11 cellular contexts compared by ENCODE assay signal in the genomic region with DNA sequence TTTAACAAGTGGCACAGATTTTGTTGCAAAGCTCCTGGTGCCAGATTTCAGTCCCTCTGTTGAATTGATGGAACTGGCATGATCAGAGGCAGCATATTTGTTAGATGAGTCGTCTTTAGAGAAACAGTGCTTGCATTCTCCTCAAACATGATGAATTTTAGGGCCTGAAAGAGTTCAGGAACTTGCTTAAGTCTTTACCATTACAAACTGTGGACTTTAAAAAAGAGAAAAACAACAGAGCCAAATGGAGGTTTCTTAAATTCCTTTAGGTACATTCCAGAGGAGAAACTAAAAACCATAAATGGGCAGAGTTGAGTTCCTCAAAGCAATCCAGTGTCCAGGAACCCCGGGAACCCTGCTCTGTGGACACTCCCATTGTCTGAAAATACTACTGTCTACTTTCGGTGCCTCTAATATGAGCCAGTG. TPM values are rescaled to one million over a fixed set of nuclear protein-coding genes. Genes with fewer than 3 reads are reported as not detected.
A peak's percentile ranks its signal among the peaks of the same experiment; 100 is the strongest.
DNase-seq lines count a peak whose midpoint lies in the region; ATAC-seq, FAIRE-seq and TF ChIP-seq lines count a peak whose summit lies in the region.
"Had no signal": no experiment of that assay in that cellular context is flagged by ENCODE, and none has a peak within 500 bp of the region (broad histone marks: within the 10 kb centered on the region; RNA-seq: fewer than 3 reads in every experiment).

No MANE protein-coding gene starts in this region.

- H3K27me3 ChIP-seq in HepG2 (ENCODE audit: control insufficient read depth in 1 of 2, insufficient read depth in 2 of 2, low read length in 2 of 2) (no peaks in the 10 kb centered on the region; a peak in 1 of 5 replicates), right lobe of liver (no peaks in the 10 kb centered on the region), uterus (no peaks in the 10 kb centered on the region), spleen (replicated peaks in 1 of 7) (no peaks in the 10 kb centered on the region)

- H3K9me3 Mint-ChIP-seq in MCF 10A (ENCODE audit: unreplicated experiment): no peaks in the 10 kb centered on the region

- WGBS in HepG2 (ENCODE audit: low lambda C conversion rate): 58% methylated on average over 3 of the region's 3 CpGs
- 84% methylated on average over 3 of the region's 3 CpGs for WGBS in right lobe of liver (ENCODE audit: insufficient coverage, low coverage, low lambda C conversion rate, missing lambda C conversion rate)
- 36 to 55% methylated on average over 3 of the region's 3 CpGs for WGBS in lower leg skin, 2 donors
- WGBS in spleen, 5 donors: 75 to 92% (median 86%) methylated on average over 3 of the region's 3 CpGs

- POLR2A ChIA-PET in HepG2 (lab: Yijun Ruan, JAX) (no interaction called here), MCF 10A (lab: Yijun Ruan, JAX) (interaction anchor here (0.8 kb wide), 1 partner anchor 18 kb away, joined by 5 read pairs; no protein-coding TSS in a partner anchor)

- H3K27ac Mint-ChIP-seq in MCF 10A (ENCODE audit: low read depth, unreplicated experiment): peak overlapping the region; percentile 74
- H3K27ac Mint-ChIP-seq: B cell had no signal

- no peak for TF ChIP-seq EP300 in HepG2 (IDR thresholded peaks at IDR 0.05; ENCODE audit: low read depth in 2 of 2, low read length in 2 of 2)
- TF ChIP-seq EP300 in HepG2 (CRISPR knock-in tag; IDR thresholded peaks at IDR 0.05; ENCODE audit: borderline replicate concordance): no peak

- H3K4me1 ChIP-seq in HepG2 (ENCODE audit: insufficient read depth, low read length) (peaks cover 35% of the 10 kb centered on the region), right lobe of liver (peaks cover 0 to 4% (median 0%) of the 10 kb centered on the region in 4 donors), uterus (peaks cover 0 to 5% of the 10 kb centered on the region in 2 donors), spleen (peaks cover 0 to 36% (median 14%) of the 10 kb centered on the region in 6 donors)

- FAIRE-seq in HepG2 (lab: Jason Lieb, UNC): no peak

- in situ Hi-C loops in HepG2 (cut with HindIII; ENCODE audit: extremely low pct_ligation_motif_present, low pct_unique_long_range_greater_than_20kb): no loop called here

- H3K4me3 ChIP-seq in HepG2 (replicated peaks in 1 of 3; ENCODE audit: insufficient read depth in 1 of 3, low read depth in 2 of 3, low read length in 3 of 3) (no peak overlapping the region), right lobe of liver (no peak overlapping the region), uterus (no peak overlapping the region), lower leg skin (ENCODE audit: low read depth, poor library complexity, severe bottlenecking) (no peak overlapping the region), spleen (no peak overlapping the region)

- no peaks in the 10 kb centered on the region for H3K27me3 Mint-ChIP-seq in MCF 10A (ENCODE audit: insufficient read depth, unreplicated experiment)
- H3K27me3 Mint-ChIP-seq: B cell had no signal

- H4K20me1 ChIP-seq in HepG2 (ENCODE audit: insufficient read depth, low read length): no peaks in the 10 kb centered on the region

- peaks cover 22% of the 10 kb centered on the region for H3K36me3 Mint-ChIP-seq in MCF 10A (ENCODE audit: insufficient read depth, unreplicated experiment)

- peak; percentile 78 for DNase-seq in HepG2 (ENCODE audit: low spot score)
- no peak for DNase-seq in right lobe of liver
- peak; percentile 49 for DNase-seq in MCF 10A (ENCODE audit: unreplicated experiment)
- peak; percentile 83 for DNase-seq in kidney glomerular epithelial cell (lab: John Stamatoyannopoulos, UW)
- no peak for DNase-seq in uterus
- DNase-seq in lower leg skin (ENCODE audit: low spot score in 2 of 2): no peak
- no peak for DNase-seq in spleen
- no peak for DNase-seq in activated CD4-positive, alpha-beta T cell treated with anti-CD3 and anti-CD28 coated beads for 1 hour
- DNase-seq: SHP77 treated with DMSO at 0.1 percent for 48 hours; stimulated activated CD4-positive, alpha-beta T cell treated with anti-CD3 and anti-CD28 coated beads, Interleukin-12 subunit alpha, Interleukin-12 subunit beta, amount 100 ng/mL, for 4 hours had no signal

- no peak for TF ChIP-seq CTCF in HepG2 (CRISPR knock-in tag; IDR thresholded peaks at IDR 0.05)
- no peak for TF ChIP-seq CTCF in right lobe of liver (IDR thresholded peaks at IDR 0.05)
- no peak for TF ChIP-seq CTCF in MCF 10A (IDR thresholded peaks at IDR 0.05; ENCODE audit: unreplicated experiment)
- no peak for TF ChIP-seq CTCF in uterus (IDR thresholded peaks at IDR 0.05)
- TF ChIP-seq CTCF in lower leg skin (IDR thresholded peaks at IDR 0.05): no peak
- no peak for TF ChIP-seq CTCF in spleen (IDR thresholded peaks at IDR 0.05 in 8 of 11, conservative IDR thresholded peaks at IDR 0.05 in 3 of 11)

- CTCF ChIA-PET in HepG2 (lab: Yijun Ruan, JAX; ENCODE audit: low intra/inter-chr PET ratio, low total read pairs): no interaction called here
- CTCF ChIA-PET in MCF 10A (lab: Yijun Ruan, JAX): no interaction called here

- ATAC-seq in HepG2 (no peak), right lobe of liver (no peak)

- peaks cover 48% of the 10 kb centered on the region for H3K4me1 Mint-ChIP-seq in MCF 10A (ENCODE audit: insufficient read depth, unreplicated experiment)

- TSS peak; percentile 27 for BruUV-seq in HepG2 (replicated peaks; lab: Mats Ljungman, UMichigan)
- TSS peak; percentile 7 for BruUV-seq in MCF 10A (replicated peaks; lab: Mats Ljungman, UMichigan)

- peaks cover 4% of the 10 kb centered on the region for H3K79me2 ChIP-seq in HepG2 (ENCODE audit: insufficient read depth, low read length)

- H3K27ac ChIP-seq in HepG2 (ENCODE audit: extremely low read length, insufficient read depth, low read length): peak overlapping the region; percentile 7
- no peak overlapping the region for H3K27ac ChIP-seq in right lobe of liver
- peak overlapping the region; percentile 35 to 51 for H3K27ac ChIP-seq in uterus
- H3K27ac ChIP-seq in spleen: no peak overlapping the region

- no peak for TF ChIP-seq POLR2A in HepG2 (IDR thresholded peaks at IDR 0.05; ENCODE audit: insufficient read depth in 1 of 2, low read depth in 2 of 2, low read length in 2 of 2)
- no peak for TF ChIP-seq POLR2A in right lobe of liver (IDR thresholded peaks at IDR 0.05)
- TF ChIP-seq POLR2A in uterus (IDR thresholded peaks at IDR 0.05): no peak
- TF ChIP-seq POLR2A in lower leg skin (IDR thresholded peaks at IDR 0.05): no peak
- no peak for TF ChIP-seq POLR2A in spleen (IDR thresholded peaks at IDR 0.05)

- peak overlapping the region; percentile 7 for H3K4me3 Mint-ChIP-seq in MCF 10A (ENCODE audit: unreplicated experiment)
- H3K4me3 Mint-ChIP-seq: B cell had no signal

- intact Hi-C loops in HepG2 (cut with micrococcal nuclease; ENCODE audit: unreplicated experiment) (no loop called here), right lobe of liver (cut with DNase I) (no loop called here), MCF 10A (cut with micrococcal nuclease) (no loop called here), uterus (cut with DNase I; ENCODE audit: low total_unique reads) (no loop called here), lower leg skin (cut with DNase I; ENCODE audit: low total_unique reads) (no loop called here), spleen (cut with DNase I; ENCODE audit: low total_unique reads) (no loop called here)

- H3K36me3 ChIP-seq in HepG2 (replicated peaks in 1 of 2; ENCODE audit: control insufficient read depth in 1 of 2, insufficient read depth in 2 of 2, low read length in 2 of 2) (peaks cover 0 to 3% of the 10 kb centered on the region in 2 experiments; a peak in 2 of 5 replicates), right lobe of liver (no peaks in the 10 kb centered on the region), uterus (no peaks in the 10 kb centered on the region), spleen (peaks cover 0 to 23% (median 0%) of the 10 kb centered on the region in 6 donors)

- H2AFZ ChIP-seq in HepG2 (ENCODE audit: low read length): no peak overlapping the region

- no peaks in the 10 kb centered on the region for H3K9me3 ChIP-seq in HepG2 (ENCODE audit: low read length)
- no peaks in the 10 kb centered on the region for H3K9me3 ChIP-seq in right lobe of liver
- H3K9me3 ChIP-seq in uterus: no peaks in the 10 kb centered on the region
- no peaks in the 10 kb centered on the region for H3K9me3 ChIP-seq in spleen

- H3K4me2 ChIP-seq in HepG2 (ENCODE audit: low read depth, low read length): no peak overlapping the region

- no peak overlapping the region for H3K9ac ChIP-seq in HepG2 (ENCODE audit: insufficient read depth, low read depth, low read length)

- TF ChIP-seq RAD21 in HepG2 (CRISPR knock-in tag; IDR thresholded peaks at IDR 0.05): no peak

RNA-seq across cellular contexts. Expression of a gene that starts 2.5 kb away (rescaled TPM):
- 45.9 and 68.0 TPM in 2 replicates for total RNA-seq in HepG2 (2016; rRNA removed; fragmentation: Illumina TruSeq; extraction: Trizol)
- total RNA-seq in HepG2 (2016; cell fraction: cytosol; rRNA removed; fragmentation: Illumina TruSeq; extraction: Trizol; ENCODE audit: low read depth): 28.7 and 36.7 TPM in 2 replicates
- 49.0 and 71.1 TPM in 2 replicates for total RNA-seq in HepG2 (2016; cell fraction: insoluble cytoplasmic fraction; rRNA removed; fragmentation: Illumina TruSeq; extraction: Trizol)
- 36.3 and 42.5 TPM in 2 replicates for total RNA-seq in HepG2 (2016; cell fraction: membrane; rRNA removed; fragmentation: Illumina TruSeq; extraction: Trizol)
- 15.2 and 16.4 TPM in 2 replicates for total RNA-seq in HepG2 (2016; cell fraction: nucleus; rRNA removed; fragmentation: Illumina TruSeq; extraction: Trizol)
- 5.0 and 7.4 TPM in 2 replicates for polyA plus RNA-seq in HepG2 (2011; rRNA removed)
- polyA plus RNA-seq in HepG2 (2011; cell fraction: cytosol; rRNA removed): 3.1 and 4.2 TPM in 2 replicates
- 1.3 and 1.5 TPM in 2 replicates for polyA plus RNA-seq in HepG2 (2011; cell fraction: nucleus; rRNA removed)
- polyA plus RNA-seq in HepG2 (2012): 12.3 and 19.5 TPM in 2 replicates
- 33.3 and 41.1 TPM in 2 replicates for polyA plus RNA-seq in HepG2 (2016; cell fraction: cytosol; fragmentation: Illumina TruSeq; extraction: Trizol; ENCODE audit: low read depth)
- 68.1 and 71.8 TPM in 2 replicates for polyA plus RNA-seq in HepG2 (2016; cell fraction: insoluble cytoplasmic fraction; fragmentation: Illumina TruSeq; extraction: Trizol; ENCODE audit: low read depth)
- 37.1 and 41.1 TPM in 2 replicates for polyA plus RNA-seq in HepG2 (2016; cell fraction: membrane; fragmentation: Illumina TruSeq; extraction: Trizol; ENCODE audit: low read depth)
- polyA plus RNA-seq in HepG2 (2016; cell fraction: nucleus; fragmentation: Illumina TruSeq; extraction: Trizol; ENCODE audit: insufficient read depth, low read depth): 29.2 and 31.1 TPM in 2 replicates
- polyA minus RNA-seq in HepG2 (2011; rRNA and poly(A)+ RNA removed; ENCODE audit: low replicate concordance): 1.1 TPM in 2 replicates
- 0.89 and 1.4 TPM in 2 replicates for polyA minus RNA-seq in HepG2 (2011; cell fraction: cytosol; rRNA and poly(A)+ RNA removed)
- polyA minus RNA-seq in HepG2 (2011; cell fraction: nucleus; rRNA and poly(A)+ RNA removed): 2.1 and 2.6 TPM in 2 replicates
- total RNA-seq in right lobe of liver: 10 to 100 TPM in 4 of 6 experiments, 1 to 10 TPM in 2; 3.4 to 16.3 (median 11.8) TPM
- 29.5 and 36.8 TPM in 2 replicates for total RNA-seq in MCF 10A (2022)
- 10 to 100 TPM in 1 of 4 donors, 1 to 10 TPM in 2, under 1 TPM in 1; 0.26 to 13.4 (median 3.9) TPM for total RNA-seq in uterus
- 1 to 10 TPM; 1.4 to 3.5 (median 2.4) TPM for total RNA-seq in lower leg skin
- total RNA-seq in spleen: 10 to 100 TPM in 4 of 7 donors, 1 to 10 TPM in 3; 1.9 to 17.3 (median 10.3) TPM
- polyA plus RNA-seq in spleen: 10 to 100 TPM in 1 of 3 donors, 1 to 10 TPM in 2; 5.7 to 12.0 (median 8.6) TPM

RNA-seq across cellular contexts. Expression of a gene that starts 2.6 kb away (rescaled TPM):
- total RNA-seq in HepG2 (2016; rRNA removed; fragmentation: Illumina TruSeq; extraction: Trizol) (8.1 and 9.6 TPM in 2 replicates), right lobe of liver (1 to 10 TPM; 3.0 to 5.1 (median 4.4) TPM), MCF 10A (2022) (5.3 and 7.4 TPM in 2 replicates), uterus (1 to 10 TPM; 3.3 to 9.7 (median 8.9) TPM), lower leg skin (10 to 100 TPM in 3 of 4 donors, 1 to 10 TPM in 1; 9.2 to 13.9 (median 11.0) TPM), spleen (10 to 100 TPM in 2 of 7 donors, 1 to 10 TPM in 5; 3.8 to 12.3 (median 6.9) TPM)
- total RNA-seq in HepG2 (2016; cell fraction: cytosol; rRNA removed; fragmentation: Illumina TruSeq; extraction: Trizol; ENCODE audit: low read depth): 1.6 and 2.3 TPM in 2 replicates
- 7.7 and 9.8 TPM in 2 replicates for total RNA-seq in HepG2 (2016; cell fraction: insoluble cytoplasmic fraction; rRNA removed; fragmentation: Illumina TruSeq; extraction: Trizol)
- 3.9 and 4.2 TPM in 2 replicates for total RNA-seq in HepG2 (2016; cell fraction: membrane; rRNA removed; fragmentation: Illumina TruSeq; extraction: Trizol)
- total RNA-seq in HepG2 (2016; cell fraction: nucleus; rRNA removed; fragmentation: Illumina TruSeq; extraction: Trizol): 7.4 and 8.9 TPM in 2 replicates
- polyA plus RNA-seq in HepG2 (2011; rRNA removed) (4.5 and 5.5 TPM in 2 replicates), spleen (1 to 10 TPM; 1.6 to 2.2 (median 1.8) TPM)
- 2.2 and 4.5 TPM in 2 replicates for polyA plus RNA-seq in HepG2 (2011; cell fraction: cytosol; rRNA removed)
- polyA plus RNA-seq in HepG2 (2011; cell fraction: nucleus; rRNA removed): 4.5 and 5.0 TPM in 2 replicates
- 5.7 and 6.2 TPM in 2 replicates for polyA plus RNA-seq in HepG2 (2012)
- polyA plus RNA-seq in HepG2 (2016; cell fraction: cytosol; fragmentation: Illumina TruSeq; extraction: Trizol; ENCODE audit: low read depth): 0.77 and 0.81 TPM in 2 replicates
- polyA plus RNA-seq in HepG2 (2016; cell fraction: insoluble cytoplasmic fraction; fragmentation: Illumina TruSeq; extraction: Trizol; ENCODE audit: low read depth): 6.7 and 7.8 TPM in 2 replicates
- polyA plus RNA-seq in HepG2 (2016; cell fraction: membrane; fragmentation: Illumina TruSeq; extraction: Trizol; ENCODE audit: low read depth): 2.3 TPM in 2 replicates
- polyA plus RNA-seq in HepG2 (2016; cell fraction: nucleus; fragmentation: Illumina TruSeq; extraction: Trizol; ENCODE audit: insufficient read depth, low read depth): 10.6 and 11.6 TPM in 2 replicates
- 1.2 and 2.3 TPM in 2 replicates for polyA minus RNA-seq in HepG2 (2011; rRNA and poly(A)+ RNA removed; ENCODE audit: low replicate concordance)
- 3.6 and 3.9 TPM in 2 replicates for polyA minus RNA-seq in HepG2 (2011; cell fraction: cytosol; rRNA and poly(A)+ RNA removed)
- polyA minus RNA-seq in HepG2 (2011; cell fraction: nucleus; rRNA and poly(A)+ RNA removed): 9.7 and 11.6 TPM in 2 replicates

Comparison
In these comparisons a context has a peak if more than half of its experiments do, and no peak if none do; other contexts are left out.
1. DNase-seq: peak in HepG2 (single experiment), MCF 10A (single experiment) and kidney glomerular epithelial cell (single experiment); none in right lobe of liver (0 of 3), uterus (0 of 2), lower leg skin (0 of 2), spleen (single experiment) and activated CD4-positive, alpha-beta T cell treated with anti-CD3 and anti-CD28 coated beads for 1 hour (single experiment).
2. H3K27ac ChIP-seq: peak in HepG2 (single experiment) and uterus (2 of 2); none in right lobe of liver (0 of 3) and spleen (0 of 8).